ENCODE assay signal across 8 cellular contexts in genomic region chr17:12665263-12666210, GRCh38. TPM values are rescaled to one million over a fixed set of nuclear protein-coding genes. Genes with fewer than 3 reads are reported as not detected.
DNase-seq lines count a peak whose midpoint lies in the region; ATAC-seq, FAIRE-seq and TF ChIP-seq lines count a peak whose summit lies in the region.

Gene MYOCD, plus strand, starts transcription at chr17:12665890. Its CDS starts 299 bp downstream, at chr17:12666189.

- H3K4me3 ChIP-seq in H1 (ENCODE audit: extremely low read depth in 1 of 4, insufficient read depth in 2 of 4, low read depth in 3 of 4, low read length in 4 of 4) (peak within 1 kb of the TSS; percentile 59 to 74 (median 65)), mesenchymal stem cell (ENCODE audit: insufficient read depth in 1 of 2, low read depth in 1 of 2, low read length in 2 of 2) (peak within 1 kb of the TSS; percentile 69 to 81), aorta (ENCODE audit: low read length in 2 of 2) (peak within 1 kb of the TSS; percentile 84 to 87)

- POLR2A ChIA-PET in H1 (lab: Charles Lee; ENCODE audit: partially characterized antibody), result interaction anchor here (0.6 to 1.1 kb wide), 3 partner anchors 10 to 364 kb away, joined by 3 read pairs; no protein-coding TSS in a partner anchor

- H2BK5ac ChIP-seq in H1 (ENCODE audit: low read depth, low read length) (no peak within 1 kb of the TSS), mesenchymal stem cell (ENCODE audit: low read depth, low read length, poor library complexity, severe bottlenecking) (no peak within 1 kb of the TSS)

- H2BK20ac ChIP-seq in H1 (ENCODE audit: low read length), result no peak within 1 kb of the TSS

- DNase-seq in stimulated activated naive CD8-positive, alpha-beta T cell treated with anti-CD3 and anti-CD28 coated beads, Interleukin-15, Interleukin-2, amounts not matched to agents 100 U/mL and 50 U/mL, for 24 hours, result peak; percentile 3
- no peak for DNase-seq in stimulated activated naive CD8-positive, alpha-beta T cell treated with anti-CD3 and anti-CD28 coated beads, Interleukin-15, amount 100 ng/mL, for 72 hours
- DNase-seq in H1 (ENCODE audit: low read depth in 1 of 2, low spot score in 2 of 2), result peak; percentile 79 to 82
- DNase-seq in mesenchymal stem cell, result peak; percentile 45
- peak; percentile 74 to 88 for DNase-seq in aorta
- DNase-seq in activated effector memory CD4-positive, alpha-beta T cell treated with anti-CD3 and anti-CD28 coated beads, Interleukin-2, amount 50 U/mL, for 16 hours, result no peak
- DNase-seq in A172 (ENCODE audit: low spot score), result no peak
- no peak for DNase-seq in NCI-H2196 (lab: John Stamatoyannopoulos, UW; ENCODE audit: unreplicated experiment)

- no peak within 1 kb of the TSS for H3K27ac Mint-ChIP-seq in stimulated activated naive CD8-positive, alpha-beta T cell treated with anti-CD3 and anti-CD28 coated beads, Interleukin-15, amount 100 ng/mL, for 72 hours

- H2BK12ac ChIP-seq in H1 (ENCODE audit: low read depth, low read length) (no peak within 1 kb of the TSS), mesenchymal stem cell (ENCODE audit: low read length in 2 of 2) (peak within 1 kb of the TSS in 1 of 2 experiments; percentile 77)

- H3K18ac ChIP-seq in H1 (ENCODE audit: extremely low read depth, low read length), result no peak within 1 kb of the TSS; the same call in 1 of the 2 replicates
- peak within 1 kb of the TSS in 1 of 2 experiments; percentile 64 for H3K18ac ChIP-seq in mesenchymal stem cell (ENCODE audit: low read depth in 1 of 2, low read length in 2 of 2)

- peak within 1 kb of the TSS; percentile 86 to 98 for H3K4me2 ChIP-seq in H1 (ENCODE audit: insufficient read depth in 1 of 2, low read depth in 2 of 2, low read length in 2 of 2)
- H3K4me2 ChIP-seq in mesenchymal stem cell (ENCODE audit: low read length, poor library complexity, severe bottlenecking), result peak within 1 kb of the TSS; percentile 53

- H3K27ac ChIP-seq in H1 (ENCODE audit: low read depth, low read length) (no peak within 1 kb of the TSS), mesenchymal stem cell (ENCODE audit: low read length, poor library complexity, severe bottlenecking) (no peak within 1 kb of the TSS), aorta (ENCODE audit: low read depth in 1 of 2, low read length in 2 of 2) (peak within 1 kb of the TSS; percentile 86 to 91)

- H3K79me1 ChIP-seq in H1 (ENCODE audit: low read depth, low read length) (no peaks in the 10 kb centered on the region), mesenchymal stem cell (replicated peaks; ENCODE audit: low read length, poor library complexity, severe bottlenecking) (peaks cover 2% of the 10 kb centered on the region)

- intact Hi-C loops in aorta (cut with DNase I), result loop anchor here (2.0 to 10.0 kb wide), 12 partner anchors 29 to 487 kb away; no protein-coding TSS in a partner anchor

- H3K9ac ChIP-seq in H1 (replicated peaks in 1 of 4; ENCODE audit: extremely low read depth in 1 of 4, low read depth in 3 of 4, low read length in 3 of 4), result peak within 1 kb of the TSS in 2 of 4 experiments; percentile 19 to 50; a peak in 2 of 7 replicates
- peak within 1 kb of the TSS; percentile 69 for H3K9ac ChIP-seq in mesenchymal stem cell (ENCODE audit: low read length)

- no peaks in the 10 kb centered on the region for H3K4me1 Mint-ChIP-seq in stimulated activated naive CD8-positive, alpha-beta T cell treated with anti-CD3 and anti-CD28 coated beads, Interleukin-15, amount 100 ng/mL, for 72 hours

- H3K4me1 ChIP-seq in H1 (replicated peaks in 1 of 4; ENCODE audit: control insufficient read depth in 3 of 4, insufficient read depth in 4 of 4, low read length in 3 of 4) (peaks cover 0 to 7% (median 2%) of the 10 kb centered on the region in 4 experiments; a peak in 3 of 7 replicates), mesenchymal stem cell (ENCODE audit: control insufficient read depth, insufficient read depth, low read depth, low read length) (peaks cover 5% of the 10 kb centered on the region), aorta (ENCODE audit: control insufficient read depth in 1 of 2, insufficient read depth in 2 of 2, low read length in 2 of 2) (peaks cover 0 to 6% of the 10 kb centered on the region in 2 donors)

- H3K9me3 ChIP-seq in H1 (ENCODE audit: insufficient read depth in 2 of 2, low read depth in 1 of 2, low read length in 1 of 2) (no peaks in the 10 kb centered on the region), mesenchymal stem cell (ENCODE audit: control insufficient read depth, low read length) (no peaks in the 10 kb centered on the region), aorta (ENCODE audit: control insufficient read depth, low read length) (no peaks in the 10 kb centered on the region)

- no peak for TF ChIP-seq POLR2A in H1 (IDR thresholded peaks at IDR 0.05; ENCODE audit: control extremely low read depth in 1 of 2, low read depth in 2 of 2, low read length in 2 of 2)

- H4K91ac ChIP-seq in H1 (replicated peaks; ENCODE audit: insufficient read length, low read length) (no peak within 1 kb of the TSS), mesenchymal stem cell (ENCODE audit: low read length) (no peak within 1 kb of the TSS)

- H3K27me3 ChIP-seq in H1 (replicated peaks in 1 of 4; ENCODE audit: control insufficient read depth in 3 of 4, extremely low read depth in 1 of 4, insufficient read depth in 3 of 4, low read length in 3 of 4) (peaks cover 0 to 18% (median 13%) of the 10 kb centered on the region in 4 experiments; a peak in 6 of 7 replicates), mesenchymal stem cell (ENCODE audit: control insufficient read depth in 1 of 2, insufficient read depth in 1 of 2, low read length in 2 of 2) (peaks cover 0 to 72% of the 10 kb centered on the region in 2 experiments), aorta (ENCODE audit: control insufficient read depth in 1 of 2, insufficient read depth in 2 of 2, low read length in 1 of 2) (no peaks in the 10 kb centered on the region)

- H3K36me3 ChIP-seq in H1 (ENCODE audit: control insufficient read depth in 2 of 4, insufficient read depth in 4 of 4, low read length in 3 of 4) (no peaks in the 10 kb centered on the region), mesenchymal stem cell (ENCODE audit: control insufficient read depth in 1 of 2, insufficient read depth in 2 of 2, low read depth in 1 of 2, low read length in 2 of 2) (no peaks in the 10 kb centered on the region), aorta (ENCODE audit: control insufficient read depth in 1 of 2, insufficient read depth in 2 of 2, low read length in 1 of 2) (no peaks in the 10 kb centered on the region)

- ATAC-seq in stimulated activated naive CD8-positive, alpha-beta T cell treated with anti-CD3 and anti-CD28 coated beads, Interleukin-15, Interleukin-2, amounts not matched to agents 100 U/mL and 50 U/mL, for 24 hours, result no peak
- no peak for ATAC-seq in stimulated activated naive CD8-positive, alpha-beta T cell treated with anti-CD3 and anti-CD28 coated beads, Interleukin-15, amount 100 ng/mL, for 72 hours
- ATAC-seq in aorta (ENCODE audit: low FRiP score), result peak; percentile 79

- no peaks in the 10 kb centered on the region for H3K9me3 Mint-ChIP-seq in stimulated activated naive CD8-positive, alpha-beta T cell treated with anti-CD3 and anti-CD28 coated beads, Interleukin-15, amount 100 ng/mL, for 72 hours

- H2AFZ ChIP-seq in H1 (ENCODE audit: low read length), result peak within 1 kb of the TSS; percentile 83
- H2AFZ ChIP-seq in mesenchymal stem cell (ENCODE audit: low read depth, low read length), result peak within 1 kb of the TSS; percentile 55

- H2AK5ac ChIP-seq in H1 (ENCODE audit: low read depth, low read length), result no peak within 1 kb of the TSS
- H2AK5ac ChIP-seq in mesenchymal stem cell (ENCODE audit: low read length, severe bottlenecking), result no peak within 1 kb of the TSS

- no peak for TF ChIP-seq CTCF in H1 (IDR thresholded peaks at IDR 0.05; ENCODE audit: control extremely low read depth in 1 of 3, insufficient read depth in 1 of 3, low read depth in 1 of 3, low read length in 3 of 3)

- no peak within 1 kb of the TSS for H4K5ac ChIP-seq in H1 (ENCODE audit: insufficient read length, low read depth, low read length)

- H4K8ac ChIP-seq in H1 (ENCODE audit: extremely low read depth, insufficient read depth, low read length) (peak within 1 kb of the TSS; percentile 58), mesenchymal stem cell (ENCODE audit: low read length) (no peak within 1 kb of the TSS)

- peaks cover 65% of the 10 kb centered on the region for H3K27me3 Mint-ChIP-seq in stimulated activated naive CD8-positive, alpha-beta T cell treated with anti-CD3 and anti-CD28 coated beads, Interleukin-15, amount 100 ng/mL, for 72 hours

- H3K14ac ChIP-seq in H1 (ENCODE audit: insufficient read length) (no peak within 1 kb of the TSS), mesenchymal stem cell (ENCODE audit: low read length in 2 of 2) (peak within 1 kb of the TSS in 1 of 2 experiments; percentile 26)

- no peak for TF ChIP-seq EP300 in H1 (IDR thresholded peaks at IDR 0.05; ENCODE audit: borderline replicate concordance in 1 of 2, low read depth in 2 of 2, low read length in 2 of 2)

- no peaks in the 10 kb centered on the region for H3K79me2 ChIP-seq in H1 (ENCODE audit: control insufficient read depth in 1 of 2, insufficient read depth in 2 of 2, low read length in 2 of 2)

- TF ChIP-seq RAD21 in H1 (IDR thresholded peaks at IDR 0.05 in 1 of 2, conservative IDR thresholded peaks at IDR 0.05 in 1 of 2; ENCODE audit: low read depth in 2 of 2, low read length in 2 of 2), result no peak; a peak in 1 of 4 replicates

- 2% methylated on average over 66 of the region's 78 CpGs; no CpG with 5 or more reads in 1 of the 2 experiments for WGBS in H1 (ENCODE audit: extremely low coverage in 1 of 2, insufficient coverage in 1 of 2, insufficient read length in 1 of 2, insufficient replicate concordance in 2 of 2, low coverage in 1 of 2, low lambda C conversion rate in 2 of 2, missing lambda C conversion rate in 1 of 2), 2 experiments
- WGBS in mesenchymal stem cell, result 1% methylated on average over 77 of the region's 78 CpGs
- WGBS in aorta, 2 donors, result 1% methylated on average over 74 to 78 of the region's 78 CpGs

- peaks cover 7% of the 10 kb centered on the region; the same call in 1 of the 2 replicates for H3K23me2 ChIP-seq in H1 (ENCODE audit: low read depth, low read length)

- H3K4ac ChIP-seq in H1 (replicated peaks; ENCODE audit: insufficient read length, low read depth, low read length) (no peak within 1 kb of the TSS), mesenchymal stem cell (ENCODE audit: low read depth in 1 of 2, low read length in 2 of 2) (no peak within 1 kb of the TSS)

- CTCF ChIA-PET in H1 (lab: Charles Lee; ENCODE audit: partially characterized antibody), result interaction anchor here (0.6 to 4.9 kb wide), 11 partner anchors 41 to 507 kb away, joined by 3 to 33 read pairs (median 8); no protein-coding TSS in a partner anchor

- no peak within 1 kb of the TSS for H2BK15ac ChIP-seq in H1 (ENCODE audit: low read length)
- peak within 1 kb of the TSS; percentile 38 for H2BK15ac ChIP-seq in mesenchymal stem cell (ENCODE audit: low read depth, poor library complexity, severe bottlenecking)

- H3K23ac ChIP-seq in H1 (ENCODE audit: insufficient read length), result no peak within 1 kb of the TSS
- no peak within 1 kb of the TSS for H3K23ac ChIP-seq in mesenchymal stem cell (ENCODE audit: low read length in 2 of 2)

- no peaks in the 10 kb centered on the region for H4K20me1 ChIP-seq in H1 (replicated peaks in 1 of 2; ENCODE audit: control insufficient read depth in 1 of 2, insufficient read depth in 2 of 2, low read length in 2 of 2)

- H3K56ac ChIP-seq in H1 (replicated peaks; ENCODE audit: insufficient read length, low read depth, low read length), result no peak within 1 kb of the TSS

- H3K4me3 Mint-ChIP-seq in stimulated activated naive CD8-positive, alpha-beta T cell treated with anti-CD3 and anti-CD28 coated beads, Interleukin-15, amount 100 ng/mL, for 72 hours, result peak within 1 kb of the TSS in 1 of 2 donors; percentile 34

- no peak within 1 kb of the TSS for H2BK120ac ChIP-seq in H1 (replicated peaks; ENCODE audit: low read depth, low read length)
- H2BK120ac ChIP-seq in mesenchymal stem cell (ENCODE audit: low read depth, low read length), result peak within 1 kb of the TSS; percentile 8

- FAIRE-seq in H1 (lab: Jason Lieb, UNC), result no peak

RNA-seq across cellular contexts. Expression of gene MYOCD, which starts in this region (rescaled TPM):
- total RNA-seq in H1 (2021; fragmentation: NEBNext Ultra II Directional; extraction: Animal tissue kit (Norgen Biotek cat#: 25700)), result 4.7 and 4.9 TPM in 2 replicates
- 0.30 and 0.44 TPM in 2 replicates for polyA plus RNA-seq in H1 (2011; rRNA removed)
- polyA plus RNA-seq in H1 (2011; cell fraction: cytosol; rRNA removed), result 0.56 TPM
- polyA plus RNA-seq in H1 (2011; cell fraction: nucleus; rRNA removed), result 0.80 TPM
- polyA plus RNA-seq in H1 (2012, experiment 1 of 2), result 0.46 to 0.84 TPM (median 0.60 TPM) in 4 replicates
- 0.09 TPM for polyA plus RNA-seq in H1 (2012, experiment 2 of 2)
- polyA plus RNA-seq in H1 (2013, experiment 1 of 2), result 2.9 TPM
- polyA plus RNA-seq in H1 (2013, experiment 2 of 2), result 4.0 TPM
- 1.9 and 2.2 TPM in 2 replicates for polyA minus RNA-seq in H1 (2011; rRNA and poly(A)+ RNA removed)
- polyA minus RNA-seq in H1 (2011; cell fraction: cytosol; rRNA and poly(A)+ RNA removed), result 0.29 TPM
- polyA minus RNA-seq in H1 (2011; cell fraction: nucleus; rRNA and poly(A)+ RNA removed), result 1.1 TPM
- 0.30 TPM for polyA plus RNA-seq in mesenchymal stem cell (2013, experiment 1 of 2)
- 0.26 TPM for polyA plus RNA-seq in mesenchymal stem cell (2013, experiment 2 of 2)
- total RNA-seq in aorta, result 100 to 1,000 TPM in 1 of 2 donors, 10 to 100 TPM in 1; 91.6 to 251 TPM
- 10 to 100 TPM; 24.8 to 31.2 TPM for polyA plus RNA-seq in aorta
- total RNA-seq in A172 (2014; rRNA removed; shearing (Covaris generic)), result not detected in 2 replicates

Comparison
In these comparisons a context has a peak if more than half of its experiments do, and no peak if none do; other contexts are left out.
1. RNA of gene MYOCD (total RNA-seq): 91.6 to 251 TPM in aorta; 4.7 to 4.9 TPM in H1 and not detected in A172; every median in the first group is over 10 times any median in the second.
2. RNA of gene MYOCD (polyA plus RNA-seq): 24.8 to 31.2 TPM in aorta; 0.09 to 4.0 TPM in H1; every median in the first group is over 4 times any median in the second.
3. DNase-seq: peak in stimulated activated naive CD8-positive, alpha-beta T cell treated with anti-CD3 and anti-CD28 coated beads, Interleukin-15, Interleukin-2, amounts not matched to agents 100 U/mL and 50 U/mL, for 24 hours (single experiment), H1 (2 of 2), mesenchymal stem cell (single experiment) and aorta (2 of 2); none in stimulated activated naive CD8-positive, alpha-beta T cell treated with anti-CD3 and anti-CD28 coated beads, Interleukin-15, amount 100 ng/mL, for 72 hours (0 of 2), activated effector memory CD4-positive, alpha-beta T cell treated with anti-CD3 and anti-CD28 coated beads, Interleukin-2, amount 50 U/mL, for 16 hours (single experiment), A172 (single experiment) and NCI-H2196 (single experiment).
4. H3K27ac ChIP-seq: peak in aorta (2 of 2); none in H1 (single experiment) and mesenchymal stem cell (single experiment).
5. Peak in every context shown above with its lines, with median percentiles within 50 percentile points of each other: H3K4me3 ChIP-seq.